17 cellular contexts compared by ENCODE assay signal in the genomic region with DNA sequence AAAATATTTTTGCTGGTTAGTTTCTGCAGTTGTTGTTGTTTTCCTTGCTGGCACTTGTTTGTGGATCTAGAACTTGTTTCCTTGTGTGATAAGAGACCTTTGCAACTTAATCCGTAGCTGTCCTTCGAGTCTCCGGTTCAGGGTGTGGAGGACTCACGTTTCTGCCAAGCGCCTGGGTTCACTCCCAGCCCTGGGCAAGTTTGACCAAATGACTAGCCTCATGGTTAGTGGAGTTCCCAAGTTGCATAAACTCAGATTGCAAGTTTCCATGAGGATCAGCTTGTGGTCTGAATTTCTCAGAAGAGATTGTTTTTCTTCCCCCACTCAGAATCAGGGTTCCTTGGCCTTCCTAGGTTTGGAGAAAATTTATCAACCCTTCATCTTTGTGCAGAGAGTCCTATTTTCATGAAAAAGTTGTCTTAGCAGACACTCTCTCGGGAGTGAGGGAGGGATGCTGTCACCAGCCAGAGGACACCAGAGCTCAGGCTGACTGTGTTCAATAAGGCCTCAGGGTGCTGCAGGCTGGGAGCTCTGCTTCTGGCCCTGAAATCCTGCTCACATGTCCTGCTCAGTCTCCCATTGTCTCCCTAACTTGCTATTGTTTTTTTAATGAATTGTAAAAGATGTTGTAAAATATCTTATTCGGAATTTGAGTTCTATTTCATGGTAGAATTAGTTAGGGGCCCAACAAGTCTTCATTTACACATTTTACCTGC.
"Had no signal": no experiment of that assay in that cellular context is flagged by ENCODE, and none has a peak within 500 bp of the region (broad histone marks: within the 10 kb centered on the region; RNA-seq: fewer than 3 reads in every experiment).

No MANE protein-coding gene starts in this region.

- H3K27ac ChIP-seq: adrenal gland, gastroesophageal sphincter, heart left ventricle, stomach, testis, upper lobe of left lung, WERI-Rb-1 had no signal

- H3K9me3 ChIP-seq: adrenal gland, gastroesophageal sphincter, heart left ventricle, stomach, testis, upper lobe of left lung had no signal

- H3K4me3 ChIP-seq: adrenal gland, gastroesophageal sphincter, heart left ventricle, stomach, testis, upper lobe of left lung had no signal

- ATAC-seq: activated naive CD4-positive, alpha-beta T cell treated with anti-CD3 and anti-CD28 coated beads, Interleukin-2, amount 50 U/mL, for 72 hours; gastroesophageal sphincter; heart left ventricle; naive thymus-derived CD4-positive, alpha-beta T cell had no signal

- H3K4me1 ChIP-seq: adrenal gland, gastroesophageal sphincter, stomach, testis, upper lobe of left lung had no signal

- DNase-seq: activated CD4-positive, alpha-beta memory T cell treated with anti-CD3 and anti-CD28 coated beads for 36 hours; activated gamma-delta T cell treated with Interleukin-2 at 50 U/mL for 16 hours; activated T-cell treated with anti-CD3 and anti-CD28 coated beads for 4 hours; adrenal gland; heart left ventricle; immature natural killer cell; mesenchymal stem cell; naive thymus-derived CD4-positive, alpha-beta T cell; posterior cingulate gyrus; stomach; SW 1271; T-helper 2 cell; testis; upper lobe of left lung; WERI-Rb-1 had no signal

- H3K27me3 ChIP-seq: adrenal gland, gastroesophageal sphincter, heart left ventricle, stomach, testis, upper lobe of left lung had no signal

- H3K36me3 ChIP-seq: adrenal gland, gastroesophageal sphincter, heart left ventricle, stomach, upper lobe of left lung, WERI-Rb-1 had no signal
